8 cellular contexts compared by ENCODE assay signal in genomic region chr15:68431792-68432401, GRCh38. TPM values are rescaled to one million over a fixed set of nuclear protein-coding genes. Genes with fewer than 3 reads are reported as not detected.
DNase-seq lines count a peak whose midpoint lies in the region; ATAC-seq and TF ChIP-seq lines count a peak whose summit lies in the region.

ITGA11 (minus strand) TSS chr15:68432163; CDS start chr15:68432066, 97 bp downstream.

- peak within 1 kb of the TSS; percentile 81 for H2BK20ac ChIP-seq in IMR-90 (ENCODE audit: low read depth, low read length)

- H3K18ac ChIP-seq in IMR-90 (ENCODE audit: low read depth, low read length), result peak within 1 kb of the TSS; percentile 9; the same call in 1 of the 2 replicates

- no peak; the same call in 1 of the 2 replicates for TF ChIP-seq RAD21 in IMR-90 (IDR thresholded peaks at IDR 0.05; ENCODE audit: low read length)

- H3K79me1 ChIP-seq in IMR-90 (ENCODE audit: low read depth in 1 of 2, low read length in 2 of 2), result peaks cover 4 to 39% of the 10 kb centered on the region in 2 experiments; a peak in 3 of 4 replicates

- BruUV-seq in Calu3 (replicated peaks; lab: Mats Ljungman, UMichigan) (no TSS peak), IMR-90 (replicated peaks; lab: Mats Ljungman, UMichigan) (no TSS peak)

- H3K56ac ChIP-seq in IMR-90 (ENCODE audit: extremely low read depth, insufficient read depth, low read length), result peak within 1 kb of the TSS; percentile 54; the same call in 1 of the 2 replicates

- WGBS in IMR-90 (ENCODE audit: extremely low coverage in 2 of 2, insufficient read length in 1 of 2), 2 experiments, result 0% methylated on average over 4 of the region's 49 CpGs; no CpG with 5 or more reads in 1 of the 2 experiments
- 1% methylated on average over 36 to 49 of the region's 49 CpGs for WGBS in heart right ventricle, 2 donors
- WGBS in psoas muscle, 3 donors, result 0 to 1% (median 1%) methylated on average over 37 to 49 of the region's 49 CpGs

- H3K36me3 ChIP-seq in IMR-90 (ENCODE audit: control insufficient read depth, insufficient read depth, low read length), result no peaks in the 10 kb centered on the region
- H3K36me3 ChIP-seq in heart right ventricle, result no peaks in the 10 kb centered on the region
- H3K36me3 ChIP-seq in psoas muscle (ENCODE audit: insufficient read depth in 1 of 2, low read depth in 1 of 2), result no peaks in the 10 kb centered on the region

- peak within 1 kb of the TSS; percentile 45 for H3K9ac ChIP-seq in IMR-90 (ENCODE audit: low read depth, low read length)

- in situ Hi-C loops in IMR-90 (cut with MboI; ENCODE audit: low sequenced_read_pairs), result no loop called here

- H2BK15ac ChIP-seq in IMR-90 (ENCODE audit: low read depth, low read length), result no peak within 1 kb of the TSS; the same call in 2 of the 3 replicates

- POLR2A ChIA-PET in IMR-90 (lab: Charles Lee; ENCODE audit: unreplicated experiment), result no interaction called here
- POLR2A ChIA-PET in activated CD4-positive, alpha-beta T cell treated with anti-CD3 and anti-CD28 coated beads, Interleukin-2, amount 10 ng/mL, durations not matched to agents 7 days and 5 days (lab: Charles Lee), result no interaction called here

- H3K27ac Mint-ChIP-seq in Calu3 (ENCODE audit: unreplicated experiment), result no peak within 1 kb of the TSS
- H3K27ac Mint-ChIP-seq in activated CD4-positive, alpha-beta T cell treated with anti-CD3 and anti-CD28 coated beads, Interleukin-2, amount 10 ng/mL, durations not matched to agents 7 days and 5 days, result no peak within 1 kb of the TSS

- peak within 1 kb of the TSS in 1 of 2 experiments; percentile 55; a peak in 1 of 4 replicates for H4K8ac ChIP-seq in IMR-90 (ENCODE audit: low read depth in 2 of 2, low read length in 2 of 2)

- peak; percentile 60 for DNase-seq in Calu3
- peak; percentile 34 for DNase-seq in IMR-90
- DNase-seq in heart right ventricle, result peak; percentile 60 to 80
- peak; percentile 78 to 83 for DNase-seq in psoas muscle
- no peak for DNase-seq in activated CD4-positive, alpha-beta T cell treated with anti-CD3 and anti-CD28 coated beads, Interleukin-2, amount 10 ng/mL, durations not matched to agents 7 days and 5 days
- no peak for DNase-seq in NCI-H1048 (lab: John Stamatoyannopoulos, UW)

- peaks cover 37% of the 10 kb centered on the region for H3K27me3 ChIP-seq in IMR-90 (ENCODE audit: control insufficient read depth, insufficient read depth, low read length)
- peaks cover 0 to 71% (median 54%) of the 10 kb centered on the region in 7 donors for H3K27me3 ChIP-seq in heart right ventricle
- peaks cover 0 to 44% (median 20%) of the 10 kb centered on the region in 3 donors for H3K27me3 ChIP-seq in psoas muscle (ENCODE audit: insufficient read depth in 3 of 3, low read length in 2 of 3)

- no peaks in the 10 kb centered on the region for H3K9me3 ChIP-seq in IMR-90 (ENCODE audit: control insufficient read depth, insufficient read depth, low read length)
- no peaks in the 10 kb centered on the region for H3K9me3 ChIP-seq in heart right ventricle
- H3K9me3 ChIP-seq in psoas muscle, result no peaks in the 10 kb centered on the region

- H2AFZ ChIP-seq in IMR-90 (replicated peaks; ENCODE audit: low read length, poor library complexity), result peak within 1 kb of the TSS; percentile 94

- peaks cover 96% of the 10 kb centered on the region for H3K27me3 Mint-ChIP-seq in Calu3 (ENCODE audit: unreplicated experiment)
- H3K27me3 Mint-ChIP-seq in activated CD4-positive, alpha-beta T cell treated with anti-CD3 and anti-CD28 coated beads, Interleukin-2, amount 10 ng/mL, durations not matched to agents 7 days and 5 days, result peaks cover 68% of the 10 kb centered on the region

- peak within 1 kb of the TSS; percentile 38 for H2AK5ac ChIP-seq in IMR-90 (ENCODE audit: low read depth, low read length)

- H3K14ac ChIP-seq in IMR-90 (replicated peaks; ENCODE audit: low read depth, low read length), result peak within 1 kb of the TSS; percentile 73

- peak within 1 kb of the TSS; percentile 43; the same call in 1 of the 2 replicates for H4K91ac ChIP-seq in IMR-90 (ENCODE audit: insufficient read depth, low read depth, low read length)

- peak within 1 kb of the TSS; percentile 70 for H3K4ac ChIP-seq in IMR-90 (ENCODE audit: low read depth, low read length)

- intact Hi-C loops in Calu3 (cut with micrococcal nuclease; ENCODE audit: unreplicated experiment) (no loop called here), IMR-90 (cut with micrococcal nuclease) (loop anchor here (5.0 kb wide), 1 partner anchor 125 kb away; no protein-coding TSS in a partner anchor), heart right ventricle (cut with DNase I) (no loop called here), psoas muscle (cut with DNase I) (no loop called here)

- H4K5ac ChIP-seq in IMR-90 (ENCODE audit: low read depth, low read length), result no peak within 1 kb of the TSS

- peak within 1 kb of the TSS; percentile 70 for H2AK9ac ChIP-seq in IMR-90 (replicated peaks; ENCODE audit: low read depth, low read length, poor library complexity)

- H3K9me1 ChIP-seq in IMR-90 (ENCODE audit: insufficient read depth, low read length), result peaks cover 13% of the 10 kb centered on the region

- CTCF ChIA-PET in Calu3 (lab: Charles Lee), result interaction anchor here (0.6 kb wide), 1 partner anchor 20 kb away, joined by 3 read pairs; no protein-coding TSS in a partner anchor
- CTCF ChIA-PET in IMR-90 (lab: Yijun Ruan, JAX), result no interaction called here
- CTCF ChIA-PET in activated CD4-positive, alpha-beta T cell treated with anti-CD3 and anti-CD28 coated beads, Interleukin-2, amount 10 ng/mL, durations not matched to agents 7 days and 5 days (lab: Charles Lee), result no interaction called here

- H2BK5ac ChIP-seq in IMR-90 (ENCODE audit: low read depth, low read length, poor library complexity, severe bottlenecking), result no peak within 1 kb of the TSS

- H4K20me1 ChIP-seq in IMR-90 (ENCODE audit: insufficient read depth, low read length), result peaks cover 26% of the 10 kb centered on the region; the same call in 1 of the 2 replicates

- no peaks in the 10 kb centered on the region for H3K36me3 Mint-ChIP-seq in Calu3 (ENCODE audit: insufficient read depth, unreplicated experiment)
- no peaks in the 10 kb centered on the region for H3K36me3 Mint-ChIP-seq in activated CD4-positive, alpha-beta T cell treated with anti-CD3 and anti-CD28 coated beads, Interleukin-2, amount 10 ng/mL, durations not matched to agents 7 days and 5 days (ENCODE audit: low read depth)

- peak within 1 kb of the TSS; percentile 74 for H3K23ac ChIP-seq in IMR-90 (ENCODE audit: low read depth, low read length)

- no peak for TF ChIP-seq POLR2A in IMR-90 (IDR thresholded peaks at IDR 0.05; ENCODE audit: low read depth, low read length)

- peak within 1 kb of the TSS; percentile 89 for H3K4me2 ChIP-seq in IMR-90 (ENCODE audit: low read depth, low read length)

- dilution Hi-C loops in IMR-90 (cut with HindIII; ENCODE audit: low sequenced_read_pairs, unreplicated experiment), result no loop called here

- H3K9me3 Mint-ChIP-seq in Calu3 (ENCODE audit: low read depth, unreplicated experiment), result no peaks in the 10 kb centered on the region
- no peaks in the 10 kb centered on the region for H3K9me3 Mint-ChIP-seq in activated CD4-positive, alpha-beta T cell treated with anti-CD3 and anti-CD28 coated beads, Interleukin-2, amount 10 ng/mL, durations not matched to agents 7 days and 5 days

- peak within 1 kb of the TSS; percentile 47 for H3K4me3 Mint-ChIP-seq in Calu3 (ENCODE audit: low read depth, unreplicated experiment)
- no peak within 1 kb of the TSS for H3K4me3 Mint-ChIP-seq in activated CD4-positive, alpha-beta T cell treated with anti-CD3 and anti-CD28 coated beads, Interleukin-2, amount 10 ng/mL, durations not matched to agents 7 days and 5 days

- H3K27ac ChIP-seq in IMR-90 (ENCODE audit: insufficient read depth, low read length) (peak within 1 kb of the TSS; percentile 9; the same call in 1 of the 2 replicates), heart right ventricle (peak within 1 kb of the TSS in 9 of 10 donors; percentile 7 to 72 (median 57)), psoas muscle (no peak within 1 kb of the TSS)

- H3K4me1 Mint-ChIP-seq in Calu3 (ENCODE audit: low read depth, unreplicated experiment), result peaks cover 6% of the 10 kb centered on the region
- H3K4me1 Mint-ChIP-seq in activated CD4-positive, alpha-beta T cell treated with anti-CD3 and anti-CD28 coated beads, Interleukin-2, amount 10 ng/mL, durations not matched to agents 7 days and 5 days, result no peaks in the 10 kb centered on the region

- peak within 1 kb of the TSS; percentile 69 for H2BK120ac ChIP-seq in IMR-90 (ENCODE audit: low read depth, low read length)

- no peak for TF ChIP-seq CTCF in Calu3 (IDR thresholded peaks at IDR 0.05; ENCODE audit: unreplicated experiment)
- TF ChIP-seq CTCF in IMR-90 (conservative IDR thresholded peaks at IDR 0.05; ENCODE audit: low read depth, low read length), result no peak
- no peak for TF ChIP-seq CTCF in WI38 (IDR thresholded peaks at IDR 0.05; ENCODE audit: low read depth, low read length)
- TF ChIP-seq CTCF in heart right ventricle (IDR thresholded peaks at IDR 0.05), result no peak
- no peak for TF ChIP-seq CTCF in psoas muscle (IDR thresholded peaks at IDR 0.05)

- H3K4me1 ChIP-seq in IMR-90 (ENCODE audit: control insufficient read depth, insufficient read depth, low read length) (peaks cover 13% of the 10 kb centered on the region), heart right ventricle (peaks cover 5 to 19% (median 15%) of the 10 kb centered on the region in 9 donors), psoas muscle (peaks cover 8% of the 10 kb centered on the region)

- H3K4me3 ChIP-seq in IMR-90 (ENCODE audit: insufficient read depth, low read depth, low read length), result peak within 1 kb of the TSS; percentile 57
- peak within 1 kb of the TSS; percentile 53 for H3K4me3 ChIP-seq in WI38 (ENCODE audit: low read depth, low read length)
- H3K4me3 ChIP-seq in heart right ventricle, result peak within 1 kb of the TSS; percentile 49 to 65 (median 58)
- H3K4me3 ChIP-seq in psoas muscle, result peak within 1 kb of the TSS; percentile 66

- ATAC-seq in IMR-90 (ENCODE audit: low read depth) (peak; percentile 90), heart right ventricle (peak; percentile 81 to 92 (median 87)), psoas muscle (peak; percentile 81 to 88 (median 84)), GM19395 (IDR thresholded peaks at IDR 0.05; ENCODE audit: unreplicated experiment) (no peak)

TF ChIP-seq in IMR-90, 13 proteins besides CTCF, POLR2A, EP300 and RAD21 (continues in another document):
- TF ChIP-seq MXI1 (IDR thresholded peaks at IDR 0.05; ENCODE audit: borderline replicate concordance, low read depth, low read length), result peak; percentile 37; the same call in 1 of the 2 replicates
- peak; percentile 59; the same call in 1 of the 2 replicates for TF ChIP-seq MAZ (IDR thresholded peaks at IDR 0.05; ENCODE audit: borderline replicate concordance, low read depth, low read length)

RNA-seq across cellular contexts. Expression of gene ITGA11, which starts in this region (rescaled TPM):
- total RNA-seq in Calu3 (2022), result not detected in 2 replicates
- total RNA-seq in IMR-90 (2012; rRNA removed), result 2.5 and 4.1 TPM in 2 replicates
- polyA plus RNA-seq in IMR-90 (2012; rRNA removed), result 5.6 and 6.6 TPM in 2 replicates
- polyA plus RNA-seq in IMR-90 (2012; cell fraction: cytosol; rRNA removed), result 3.0 and 5.8 TPM in 2 replicates
- 6.2 and 6.6 TPM in 2 replicates for polyA plus RNA-seq in IMR-90 (2012; cell fraction: nucleus; rRNA removed; ENCODE audit: low replicate concordance)
- 10 to 100 TPM in 7 of 10 donors, 1 to 10 TPM in 3; 4.4 to 25.9 (median 13.4) TPM for total RNA-seq in heart right ventricle
- polyA plus RNA-seq in heart right ventricle, result 1 to 10 TPM; 1.4 to 4.5 TPM
- total RNA-seq in psoas muscle, result 1 to 10 TPM in 3 of 4 donors, under 1 TPM in 1; 0.52 to 7.9 (median 4.4) TPM
- polyA plus RNA-seq in psoas muscle, result under 1 TPM; 0.10 to 0.97 (median 0.49) TPM
- 1 to 10 TPM; 1.0 to 1.1 TPM for total RNA-seq in activated CD4-positive, alpha-beta T cell treated with anti-CD3 and anti-CD28 coated beads, Interleukin-2, amount 10 ng/mL, durations not matched to agents 7 days and 5 days

Comparison
In these comparisons a context has a peak if more than half of its experiments do, and no peak if none do; other contexts are left out.
1. Peak in DNase-seq in Calu3; RNA of the gene not detected or under 1 TPM.
2. DNase-seq: peak in IMR-90 (single experiment), heart right ventricle (2 of 2) and psoas muscle (2 of 2); none in activated CD4-positive, alpha-beta T cell treated with anti-CD3 and anti-CD28 coated beads, Interleukin-2, amount 10 ng/mL, durations not matched to agents 7 days and 5 days (single experiment) and NCI-H1048 (single experiment).
3. Peak in every context shown above with its lines, with median percentiles within 50 percentile points of each other: H3K4me3 ChIP-seq.